ENCODE assay signal across 11 cellular contexts in the genomic region with DNA sequence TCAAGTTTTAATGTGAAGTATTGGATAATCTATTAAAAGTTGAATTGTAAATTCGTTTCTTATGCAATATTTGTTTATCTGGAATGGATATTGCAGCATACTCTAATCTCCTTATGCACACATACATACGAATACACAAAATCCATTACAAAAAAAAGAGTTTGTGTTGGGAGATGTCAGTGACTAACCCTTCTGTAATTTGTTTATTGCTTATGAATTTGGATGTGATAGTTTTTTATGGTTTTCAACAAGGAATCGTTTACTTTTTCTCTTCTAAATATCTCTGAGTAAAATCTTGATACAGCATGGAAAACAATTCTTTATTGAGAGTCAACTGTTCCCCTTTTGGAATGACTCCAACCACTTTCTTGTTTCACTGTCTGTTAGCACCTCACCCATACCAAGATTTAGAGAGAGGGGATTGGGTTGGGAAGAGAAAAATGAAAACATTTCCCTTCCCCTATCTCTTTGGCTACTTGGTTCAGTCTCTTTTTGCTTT. TPM values are rescaled to one million over a fixed set of nuclear protein-coding genes. Genes with fewer than 3 reads are reported as not detected.
DNase-seq lines count a peak whose midpoint lies in the region; ATAC-seq, FAIRE-seq and TF ChIP-seq lines count a peak whose summit lies in the region.
"Had no signal": no experiment of that assay in that cellular context is flagged by ENCODE, and none has a peak within 500 bp of the region (broad histone marks: within the 10 kb centered on the region; RNA-seq: fewer than 3 reads in every experiment).

No MANE protein-coding gene starts in this region.

- WGBS in GM12878 (ENCODE audit: insufficient coverage, insufficient replicate concordance, low lambda C conversion rate, missing lambda C conversion rate): 63% methylated on average over 3 of the region's 3 CpGs

- POLR2A ChIA-PET in activated CD8-positive, alpha-beta T cell treated with anti-CD3 and anti-CD28 coated beads for 36 hours (lab: Charles Lee): interaction anchor here (1.4 kb wide), 1 partner anchor 8 kb away, joined by 5 read pairs; no protein-coding TSS in a partner anchor
- POLR2A ChIA-PET in activated CD8-positive, alpha-beta T cell treated with anti-CD3 and anti-CD28 coated beads, Interleukin-2, amount 10 ng/mL, durations not matched to agents 7 days and 5 days (lab: Charles Lee): interaction anchor here (0.6 to 1.6 kb wide), 3 partner anchors 12 to 41 kb away, joined by 3 to 5 read pairs (median 5); partner anchors contain the start of gene RPS27L
- POLR2A ChIA-PET in GM12878 (lab: Charles Lee): interaction anchor here (1.0 to 8.6 kb wide), 2 partner anchors 14 to 41 kb away, joined by 5 to 118 read pairs; partner anchors contain the start of gene RPS27L

- no peak for ATAC-seq in activated CD8-positive, alpha-beta T cell treated with anti-CD3 and anti-CD28 coated beads for 36 hours
- ATAC-seq in activated CD8-positive, alpha-beta T cell treated with anti-CD3 and anti-CD28 coated beads, Interleukin-2, amount 10 ng/mL, durations not matched to agents 7 days and 5 days: no peak
- ATAC-seq in GM12878: no peak
- ATAC-seq: psoas muscle had no signal

- SMC1A ChIA-PET in GM12878 (lab: Charles Lee; ENCODE audit: uncharacterized antibody, unreplicated experiment): interaction anchor here (1.4 to 8.8 kb wide), 3 partner anchors 14 to 41 kb away, joined by 3 to 252 read pairs (median 60); no protein-coding TSS in a partner anchor

- peaks cover 95% of the 10 kb centered on the region for H3K79me2 ChIP-seq in GM12878 (ENCODE audit: control insufficient read depth, insufficient read depth, low read length)

- no peak for FAIRE-seq in GM12878 (lab: Jason Lieb, UNC)

- no peak for TF ChIP-seq RAD21 in GM12878 (IDR thresholded peaks at IDR 0.05; ENCODE audit: insufficient read depth, low read depth, low read length)

- no peak overlapping the region for H3K4me3 Mint-ChIP-seq in activated CD8-positive, alpha-beta T cell treated with anti-CD3 and anti-CD28 coated beads for 36 hours
- H3K4me3 Mint-ChIP-seq in activated CD8-positive, alpha-beta T cell treated with anti-CD3 and anti-CD28 coated beads, Interleukin-2, amount 10 ng/mL, durations not matched to agents 7 days and 5 days: no peak overlapping the region

- peak overlapping the region; percentile 72 for H3K27ac Mint-ChIP-seq in activated CD8-positive, alpha-beta T cell treated with anti-CD3 and anti-CD28 coated beads for 36 hours
- H3K27ac Mint-ChIP-seq in activated CD8-positive, alpha-beta T cell treated with anti-CD3 and anti-CD28 coated beads, Interleukin-2, amount 10 ng/mL, durations not matched to agents 7 days and 5 days: no peak overlapping the region

- DNase-seq in activated CD8-positive, alpha-beta T cell treated with anti-CD3 and anti-CD28 coated beads for 36 hours: no peak
- no peak for DNase-seq in activated CD8-positive, alpha-beta T cell treated with anti-CD3 and anti-CD28 coated beads, Interleukin-2, amount 10 ng/mL, durations not matched to agents 7 days and 5 days
- DNase-seq in NCI-H1694 treated with DMSO at 0.1 percent for 48 hours (lab: John Stamatoyannopoulos, UW) (peak; percentile 21), GM12878 (ENCODE audit: low read depth, low spot score) (no peak), NCI-H2029 treated with DMSO at 0.1 percent for 48 hours (lab: John Stamatoyannopoulos, UW) (no peak), KG1 (lab: John Stamatoyannopoulos, UW) (no peak), cerebellar nuclear complex (lab: John Stamatoyannopoulos, UW) (no peak)
- DNase-seq: ACHN, psoas muscle had no signal

- H4K20me1 ChIP-seq in GM12878 (ENCODE audit: control insufficient read depth, insufficient read depth): no peaks in the 10 kb centered on the region; the same call in 1 of the 2 replicates

- 0 out of 2 replicates have a peak overlapping the region, but pooled peaks have one; percentile 44 for H3K4me2 ChIP-seq in GM12878 (ENCODE audit: control insufficient read depth, insufficient read depth)

- no peak for TF ChIP-seq EP300 in GM12878 (IDR thresholded peaks at IDR 0.05; ENCODE audit: borderline replicate concordance in 1 of 2, control insufficient read depth in 1 of 2, low read depth in 2 of 2, low read length in 2 of 2)

- H3K9ac ChIP-seq in GM12878 (ENCODE audit: control insufficient read depth, insufficient read depth, low read length): no peak overlapping the region

- RAD21 ChIA-PET in GM12878 (lab: Charles Lee; ENCODE audit: unreplicated experiment): interaction anchor here (1.3 kb wide), 1 partner anchor 16 kb away, joined by 4 read pairs; no protein-coding TSS in a partner anchor

- H3K9me3 Mint-ChIP-seq in activated CD8-positive, alpha-beta T cell treated with anti-CD3 and anti-CD28 coated beads for 36 hours: no peaks in the 10 kb centered on the region
- H3K9me3 Mint-ChIP-seq in activated CD8-positive, alpha-beta T cell treated with anti-CD3 and anti-CD28 coated beads, Interleukin-2, amount 10 ng/mL, durations not matched to agents 7 days and 5 days (ENCODE audit: insufficient read depth): no peaks in the 10 kb centered on the region

- no TSS peak for BruUV-seq in GM12878 (replicated peaks; lab: Mats Ljungman, UMichigan)

- CTCF ChIA-PET in activated CD8-positive, alpha-beta T cell treated with anti-CD3 and anti-CD28 coated beads for 36 hours (lab: Charles Lee): interaction anchor here (5.0 kb wide), 1 partner anchor 12 kb away, joined by 24 read pairs; no protein-coding TSS in a partner anchor
- CTCF ChIA-PET in activated CD8-positive, alpha-beta T cell treated with anti-CD3 and anti-CD28 coated beads, Interleukin-2, amount 10 ng/mL, durations not matched to agents 7 days and 5 days (lab: Charles Lee): interaction anchor here (1.4 to 8.7 kb wide), 2 partner anchors 13 to 14 kb away, joined by 5 to 98 read pairs; no protein-coding TSS in a partner anchor
- CTCF ChIA-PET in GM12878 (lab: Yijun Ruan, JAX): interaction anchor here (8.7 kb wide), 1 partner anchor 16 kb away, joined by 90 read pairs; no protein-coding TSS in a partner anchor

- in situ Hi-C loops in GM12878 (cut with MboI): no loop called here

- no peaks in the 10 kb centered on the region for H3K27me3 ChIP-seq in GM12878 (replicated peaks in 1 of 2; ENCODE audit: control insufficient read depth in 2 of 2, insufficient read depth in 2 of 2, low read length in 1 of 2)
- H3K27me3 ChIP-seq in neutrophil: no peaks in the 10 kb centered on the region
- H3K27me3 ChIP-seq: suprapubic skin had no signal

- H3K9me3 ChIP-seq in GM12878 (replicated peaks; ENCODE audit: control insufficient read depth, insufficient read depth, low read length) (no peaks in the 10 kb centered on the region), neutrophil (no peaks in the 10 kb centered on the region)
- H3K9me3 ChIP-seq: psoas muscle, suprapubic skin had no signal

- intact Hi-C loops in activated CD8-positive, alpha-beta T cell treated with anti-CD3 and anti-CD28 coated beads for 36 hours (cut with micrococcal nuclease): no loop called here
- intact Hi-C loops in GM12878 (cut with micrococcal nuclease; ENCODE audit: unreplicated experiment): loop anchor here (10.0 kb wide), 1 partner anchor 306 kb away; the partner anchor contains the start of gene USP3

- H3K4me1 ChIP-seq in GM12878 (ENCODE audit: control insufficient read depth, insufficient read depth, low read length): peaks cover 59% of the 10 kb centered on the region
- peaks cover 81 to 92% of the 10 kb centered on the region in 2 experiments for H3K4me1 ChIP-seq in neutrophil (ENCODE audit: control insufficient read depth in 1 of 2, insufficient read depth in 1 of 2, low read depth in 1 of 2, low read length in 1 of 2)

- H2AFZ ChIP-seq in GM12878 (ENCODE audit: control insufficient read depth, low read depth, low read length): no peak overlapping the region

- no peak for TF ChIP-seq CTCF in activated CD8-positive, alpha-beta T cell treated with anti-CD3 and anti-CD28 coated beads for 36 hours (IDR thresholded peaks at IDR 0.05)
- no peak for TF ChIP-seq CTCF in GM12878 (IDR thresholded peaks at IDR 0.05 in 2 of 3, conservative IDR thresholded peaks at IDR 0.05 in 1 of 3; ENCODE audit: control insufficient read depth in 2 of 3, extremely low read depth in 1 of 3, insufficient read depth in 1 of 3, low read depth in 3 of 3, low read length in 3 of 3)
- TF ChIP-seq CTCF in neutrophil (IDR thresholded peaks at IDR 0.05): no peak

- H3K36me3 ChIP-seq in GM12878 (ENCODE audit: control insufficient read depth in 2 of 2, insufficient read depth in 2 of 2, low read length in 1 of 2): peaks cover 0 to 17% of the 10 kb centered on the region in 2 experiments; a peak in 1 of 4 replicates
- peaks cover 4% of the 10 kb centered on the region for H3K36me3 ChIP-seq in neutrophil
- H3K36me3 ChIP-seq: suprapubic skin had no signal

- no peak for TF ChIP-seq POLR2A in GM12878 (IDR thresholded peaks at IDR 0.05; ENCODE audit: low read depth, low read length)

- H3K27me3 Mint-ChIP-seq in activated CD8-positive, alpha-beta T cell treated with anti-CD3 and anti-CD28 coated beads for 36 hours: no peaks in the 10 kb centered on the region
- no peaks in the 10 kb centered on the region for H3K27me3 Mint-ChIP-seq in activated CD8-positive, alpha-beta T cell treated with anti-CD3 and anti-CD28 coated beads, Interleukin-2, amount 10 ng/mL, durations not matched to agents 7 days and 5 days (ENCODE audit: low read depth)

- H3K36me3 Mint-ChIP-seq in activated CD8-positive, alpha-beta T cell treated with anti-CD3 and anti-CD28 coated beads for 36 hours (ENCODE audit: low read depth): peaks cover 85% of the 10 kb centered on the region
- peaks cover 72% of the 10 kb centered on the region for H3K36me3 Mint-ChIP-seq in activated CD8-positive, alpha-beta T cell treated with anti-CD3 and anti-CD28 coated beads, Interleukin-2, amount 10 ng/mL, durations not matched to agents 7 days and 5 days (ENCODE audit: low read depth)

- peaks cover 92% of the 10 kb centered on the region for H3K4me1 Mint-ChIP-seq in activated CD8-positive, alpha-beta T cell treated with anti-CD3 and anti-CD28 coated beads for 36 hours (ENCODE audit: low read depth)
- H3K4me1 Mint-ChIP-seq in activated CD8-positive, alpha-beta T cell treated with anti-CD3 and anti-CD28 coated beads, Interleukin-2, amount 10 ng/mL, durations not matched to agents 7 days and 5 days (ENCODE audit: low read depth): peaks cover 92% of the 10 kb centered on the region

- H3K27ac ChIP-seq in GM12878 (ENCODE audit: control insufficient read depth, insufficient read depth) (no peak overlapping the region), neutrophil (peak overlapping the region; percentile 66)
- H3K27ac ChIP-seq: psoas muscle, suprapubic skin had no signal

- H3K4me3 ChIP-seq in GM12878 (no peak overlapping the region), neutrophil (ENCODE audit: low read depth in 1 of 2, low read length in 1 of 2) (no peak overlapping the region)
- H3K4me3 ChIP-seq: psoas muscle, suprapubic skin had no signal

RNA-seq across cellular contexts. Expression of gene RAB8B, which starts 9.4 kb away (rescaled TPM):
- 100 to 1,000 TPM; 252 to 261 TPM for total RNA-seq in activated CD8-positive, alpha-beta T cell treated with anti-CD3 and anti-CD28 coated beads for 36 hours
- 100 to 1,000 TPM; 112 to 113 TPM for total RNA-seq in activated CD8-positive, alpha-beta T cell treated with anti-CD3 and anti-CD28 coated beads, Interleukin-2, amount 10 ng/mL, durations not matched to agents 7 days and 5 days
- total RNA-seq in GM12878 (2013; cell fraction: nucleolus; rRNA removed): 40.8 and 42.3 TPM in 2 replicates
- 52.0 and 71.2 TPM in 2 replicates for total RNA-seq in GM12878 (2014; rRNA removed)
- 98.5 and 104 TPM in 2 replicates for total RNA-seq in GM12878 (2014; rRNA removed; fragmentation: Illumina TruSeq; extraction: Trizol)
- 71.7 and 73.1 TPM in 2 replicates for total RNA-seq in GM12878 (2021)
- 23.3 TPM for polyA plus RNA-seq in GM12878 (2011; ENCODE audit: low read depth)
- polyA plus RNA-seq in GM12878 (2011; rRNA removed): 76.0 and 120 TPM in 2 replicates
- 25.1 and 48.1 TPM in 2 replicates for polyA plus RNA-seq in GM12878 (2011; cell fraction: cytosol; rRNA removed)
- polyA plus RNA-seq in GM12878 (2011; cell fraction: nucleus; rRNA removed): 32.8 and 39.5 TPM in 2 replicates
- polyA plus RNA-seq in GM12878 (2012): 47.5 and 47.8 TPM in 2 replicates
- 76.4 and 123 TPM in 2 replicates for polyA plus RNA-seq in GM12878 (2014; fragmentation: Illumina TruSeq; extraction: Trizol)
- polyA plus RNA-seq in GM12878 (2014; fragmentation: Nextera tagmentation; extraction: Ambion mirVana): 10 to 100 TPM; 17.8 to 26.0 TPM
- polyA plus RNA-seq in GM12878 (2014; rRNA removed): 49.0 and 53.4 TPM in 2 replicates
- 10 to 100 TPM; 64.0 to 66.3 TPM for polyA plus RNA-seq in GM12878 (2016; fragmentation: Nextera tagmentation; extraction: Ambion mirVana)
- polyA minus RNA-seq in GM12878 (2011; rRNA and poly(A)+ RNA removed): 71.1 and 79.5 TPM in 2 replicates
- 107 and 133 TPM in 2 replicates for polyA minus RNA-seq in GM12878 (2011; cell fraction: cytosol; rRNA and poly(A)+ RNA removed)
- 11.1 and 13.0 TPM in 2 replicates for polyA minus RNA-seq in GM12878 (2011; cell fraction: nucleus; rRNA and poly(A)+ RNA removed)

RNA-seq across cellular contexts. Expression of gene RPS27L, which starts 41.5 kb away (rescaled TPM):
- total RNA-seq in activated CD8-positive, alpha-beta T cell treated with anti-CD3 and anti-CD28 coated beads for 36 hours: 100 to 1,000 TPM; 150 to 158 TPM
- total RNA-seq in activated CD8-positive, alpha-beta T cell treated with anti-CD3 and anti-CD28 coated beads, Interleukin-2, amount 10 ng/mL, durations not matched to agents 7 days and 5 days: 100 to 1,000 TPM; 235 to 238 TPM
- total RNA-seq in GM12878 (2013; cell fraction: nucleolus; rRNA removed): 60.8 and 66.7 TPM in 2 replicates
- total RNA-seq in GM12878 (2014; rRNA removed) (141 and 166 TPM in 2 replicates), GM12878 (2014; rRNA removed; fragmentation: Illumina TruSeq; extraction: Trizol) (169 and 170 TPM in 2 replicates), GM12878 (2021) (144 and 145 TPM in 2 replicates)
- 70.4 TPM for polyA plus RNA-seq in GM12878 (2011; ENCODE audit: low read depth)
- polyA plus RNA-seq in GM12878 (2011; rRNA removed) (265 and 363 TPM in 2 replicates), GM12878 (2014; fragmentation: Illumina TruSeq; extraction: Trizol) (133 and 151 TPM in 2 replicates), GM12878 (2014; fragmentation: Nextera tagmentation; extraction: Ambion mirVana) (100 to 1,000 TPM; 468 to 596 TPM), GM12878 (2014; rRNA removed) (157 and 175 TPM in 2 replicates), GM12878 (2016; fragmentation: Nextera tagmentation; extraction: Ambion mirVana) (100 to 1,000 TPM; 968 to 970 TPM)
- polyA plus RNA-seq in GM12878 (2011; cell fraction: cytosol; rRNA removed): 107 and 134 TPM in 2 replicates
- polyA plus RNA-seq in GM12878 (2011; cell fraction: nucleus; rRNA removed): 65.9 and 76.8 TPM in 2 replicates
- polyA plus RNA-seq in GM12878 (2012): 162 and 187 TPM in 2 replicates
- polyA minus RNA-seq in GM12878 (2011; rRNA and poly(A)+ RNA removed): 31.7 and 43.2 TPM in 2 replicates
- 19.0 and 24.1 TPM in 2 replicates for polyA minus RNA-seq in GM12878 (2011; cell fraction: cytosol; rRNA and poly(A)+ RNA removed)
- polyA minus RNA-seq in GM12878 (2011; cell fraction: nucleus; rRNA and poly(A)+ RNA removed): 21.6 and 30.4 TPM in 2 replicates
